In genomic region chr20:4840831-4841230, GRCh38 we compare ENCODE assay signal across 11 cellular contexts.
"Had no signal": no experiment of that assay in that cellular context is flagged by ENCODE, and none has a peak within 500 bp of the region (broad histone marks: within the 10 kb centered on the region; RNA-seq: fewer than 3 reads in every experiment).

No MANE protein-coding gene starts in this region.

- DNase-seq: activated CD4-positive, alpha-beta T cell treated with anti-CD3 and anti-CD28 coated beads for 36 hours; activated CD8-positive, alpha-beta T cell treated with anti-CD3 and anti-CD28 coated beads for 36 hours; activated naive CD4-positive, alpha-beta T cell treated with anti-CD3 and anti-CD28 coated beads, Interleukin-2, amount 10 ng/mL, durations not matched to agents 7 days and 5 days; activated T-cell treated with anti-CD3 and anti-CD28 coated beads for 4 hours; amniotic stem cell; effector memory CD4-positive, alpha-beta T cell; gastrocnemius medialis; left ventricle myocardium superior; stimulated activated naive CD8-positive, alpha-beta T cell treated with anti-CD3 and anti-CD28 coated beads, Interleukin-15, Interleukin-2, amounts not matched to agents 100 U/mL and 50 U/mL, for 24 hours had no signal

- ATAC-seq: activated CD4-positive, alpha-beta T cell treated with anti-CD3 and anti-CD28 coated beads for 36 hours; activated CD8-positive, alpha-beta T cell treated with anti-CD3 and anti-CD28 coated beads for 36 hours; activated T-helper 17 cell treated with anti-CD3 and anti-CD28 coated beads, Interleukin-2, amount 50 U/mL, for 72 hours; gastrocnemius medialis; left ventricle myocardium superior; sciatic nerve; stimulated activated naive CD8-positive, alpha-beta T cell treated with anti-CD3 and anti-CD28 coated beads, Interleukin-15, Interleukin-2, amounts not matched to agents 100 U/mL and 50 U/mL, for 24 hours had no signal
